ENCODE assay signal across 9 cellular contexts in genomic region chr7:149882264-149883048, GRCh38. TPM values are rescaled to one million over a fixed set of nuclear protein-coding genes. Genes with fewer than 3 reads are reported as not detected.
DNase-seq lines count a peak whose midpoint lies in the region; ATAC-seq and TF ChIP-seq lines count a peak whose summit lies in the region.
"Had no signal": no experiment of that assay in that cellular context is flagged by ENCODE, and none has a peak within 500 bp of the region (broad histone marks: within the 10 kb centered on the region; RNA-seq: fewer than 3 reads in every experiment).

No MANE protein-coding gene starts in this region.

- H3K4me3 ChIP-seq in body of pancreas (no peak overlapping the region), tibial artery (no peak overlapping the region)

- H3K4me1 Mint-ChIP-seq in stimulated activated effector memory CD8-positive, alpha-beta T cell treated with anti-CD3 and anti-CD28 coated beads, Interleukin-12 subunit alpha, Interleukin-12 subunit beta, amount 100 ng/mL, for 72 hours = peaks cover 22% of the 10 kb centered on the region

- DNase-seq in RPMI7951 (ENCODE audit: low read depth) = peak; percentile 55
- DNase-seq in body of pancreas = peak in 2 of 4 donors; percentile 45 to 54
- DNase-seq in inferior parietal cortex (ENCODE audit: extremely low spot score) = peak; percentile 68
- DNase-seq in stimulated activated effector memory CD8-positive, alpha-beta T cell treated with anti-CD3 and anti-CD28 coated beads, Interleukin-12 subunit alpha, Interleukin-12 subunit beta, amount 100 ng/mL, for 72 hours (ENCODE audit: low spot score in 2 of 2) = no peak
- no peak for DNase-seq in EL
- DNase-seq in erythroblast (lab: John Stamatoyannopoulos, UW) = no peak
- DNase-seq in tibial artery = no peak
- DNase-seq: activated B cell treated with CpG ODN at 0.5 μM for 24 hours, SHP77 treated with DMSO at 0.1 percent for 48 hours had no signal

- WGBS in body of pancreas, 2 donors = 62 to 76% methylated on average over 11 of the region's 11 CpGs

- H3K36me3 ChIP-seq in body of pancreas (replicated peaks in 1 of 2; ENCODE audit: insufficient read depth in 1 of 2, low read depth in 2 of 2) (no peaks in the 10 kb centered on the region), tibial artery (peaks cover 0 to 13% (median 0%) of the 10 kb centered on the region in 3 donors)

- peak overlapping the region; percentile 77 for H3K27ac Mint-ChIP-seq in stimulated activated effector memory CD8-positive, alpha-beta T cell treated with anti-CD3 and anti-CD28 coated beads, Interleukin-12 subunit alpha, Interleukin-12 subunit beta, amount 100 ng/mL, for 72 hours
- H3K27ac Mint-ChIP-seq: activated B cell treated with CpG ODN at 0.5 μM for 24 hours had no signal

- TF ChIP-seq CTCF in body of pancreas (IDR thresholded peaks at IDR 0.05) (no peak), tibial artery (IDR thresholded peaks at IDR 0.05) (no peak)

- H3K27me3 ChIP-seq in body of pancreas = no peaks in the 10 kb centered on the region
- H3K27me3 ChIP-seq in tibial artery = no peaks in the 10 kb centered on the region

- peaks cover 34% of the 10 kb centered on the region for H3K36me3 Mint-ChIP-seq in stimulated activated effector memory CD8-positive, alpha-beta T cell treated with anti-CD3 and anti-CD28 coated beads, Interleukin-12 subunit alpha, Interleukin-12 subunit beta, amount 100 ng/mL, for 72 hours

- TF ChIP-seq POLR2A in body of pancreas (IDR thresholded peaks at IDR 0.05) (no peak), erythroblast (IDR thresholded peaks at IDR 0.05; ENCODE audit: low read length) (no peak)

- H3K9me3 ChIP-seq in body of pancreas (no peaks in the 10 kb centered on the region), tibial artery (no peaks in the 10 kb centered on the region)

- H3K27ac ChIP-seq in body of pancreas (peak overlapping the region; percentile 22 to 85 (median 73)), tibial artery (no peak overlapping the region)

- H3K4me3 Mint-ChIP-seq in stimulated activated effector memory CD8-positive, alpha-beta T cell treated with anti-CD3 and anti-CD28 coated beads, Interleukin-12 subunit alpha, Interleukin-12 subunit beta, amount 100 ng/mL, for 72 hours = no peak overlapping the region
- H3K4me3 Mint-ChIP-seq: activated B cell treated with CpG ODN at 0.5 μM for 24 hours had no signal

- intact Hi-C loops in body of pancreas (cut with DNase I) (no loop called here), tibial artery (cut with DNase I; ENCODE audit: low total_unique reads) (loop anchor here (10.0 kb wide), 1 partner anchor 392 kb away; no protein-coding TSS in a partner anchor)

- no peaks in the 10 kb centered on the region for H3K9me3 Mint-ChIP-seq in stimulated activated effector memory CD8-positive, alpha-beta T cell treated with anti-CD3 and anti-CD28 coated beads, Interleukin-12 subunit alpha, Interleukin-12 subunit beta, amount 100 ng/mL, for 72 hours
- H3K9me3 Mint-ChIP-seq: activated B cell treated with CpG ODN at 0.5 μM for 24 hours had no signal

- H3K4me1 ChIP-seq in body of pancreas (peaks cover 69% of the 10 kb centered on the region), tibial artery (peaks cover 0 to 29% (median 19%) of the 10 kb centered on the region in 4 donors)

- peak; percentile 57 for ATAC-seq in body of pancreas
- no peak for ATAC-seq in stimulated activated effector memory CD8-positive, alpha-beta T cell treated with anti-CD3 and anti-CD28 coated beads, Interleukin-12 subunit alpha, Interleukin-12 subunit beta, amount 100 ng/mL, for 72 hours

RNA-seq across cellular contexts. Expression of gene ATP6V0E2, which starts 8.7 kb away (rescaled TPM):
- total RNA-seq in RPMI7951 (2014; rRNA removed; shearing (Covaris generic)) = 34.5 and 61.5 TPM in 2 replicates
- total RNA-seq in body of pancreas = 10 to 100 TPM; 24.1 TPM

RNA-seq across cellular contexts. Expression of gene ZNF862, which starts 44.3 kb away (rescaled TPM):
- total RNA-seq in RPMI7951 (2014; rRNA removed; shearing (Covaris generic)) = 2.2 and 3.9 TPM in 2 replicates
- total RNA-seq in body of pancreas = 10 to 100 TPM; 10.9 to 18.8 TPM

Comparison
In these comparisons a context has a peak if more than half of its experiments do, and no peak if none do; other contexts are left out.
1. DNase-seq: peak in RPMI7951 (single experiment) and inferior parietal cortex (single experiment); none in stimulated activated effector memory CD8-positive, alpha-beta T cell treated with anti-CD3 and anti-CD28 coated beads, Interleukin-12 subunit alpha, Interleukin-12 subunit beta, amount 100 ng/mL, for 72 hours (0 of 2), EL (single experiment), erythroblast (0 of 2) and tibial artery (0 of 2).
2. H3K27ac ChIP-seq: peak in body of pancreas (4 of 4); none in tibial artery (0 of 2).